Comparison of ENCODE assay signal across 8 cellular contexts in genomic region chr4:173252024-173252935, GRCh38.
DNase-seq lines count a peak whose midpoint lies in the region; ATAC-seq and TF ChIP-seq lines count a peak whose summit lies in the region.

No MANE protein-coding gene starts in this region.

- H3K27me3 Mint-ChIP-seq in central memory CD8-positive, alpha-beta T cell, result no peaks in the 10 kb centered on the region
- H3K27me3 Mint-ChIP-seq in H9 (ENCODE audit: low read depth), result no peaks in the 10 kb centered on the region

- H3K56ac ChIP-seq in H9 (ENCODE audit: insufficient read length, low read depth, low read length), result no peak overlapping the region

- no peak overlapping the region for H3T11ph ChIP-seq in H9 (ENCODE audit: low read length)

- H3K79me2 ChIP-seq in H9 (ENCODE audit: insufficient read depth, low read length), result peaks cover 7% of the 10 kb centered on the region; the same call in 1 of the 2 replicates

- ATAC-seq in GM19438 (IDR thresholded peaks at IDR 0.05; ENCODE audit: low read depth, unreplicated experiment), result peak; percentile 91
- ATAC-seq in HG03342 (IDR thresholded peaks at IDR 0.05; ENCODE audit: unreplicated experiment), result peak; percentile 99
- ATAC-seq in central memory CD8-positive, alpha-beta T cell (replicated peaks; ENCODE audit: extremely low read depth, poor library complexity, severe bottlenecking), result no peak
- ATAC-seq in mucosa of descending colon, result peak; percentile 98

- H3K4me3 Mint-ChIP-seq in central memory CD8-positive, alpha-beta T cell, result no peak overlapping the region
- no peak overlapping the region for H3K4me3 Mint-ChIP-seq in H9

- H4K8ac ChIP-seq in H9 (replicated peaks; ENCODE audit: insufficient read length, low read depth, low read length), result no peak overlapping the region

- H4K91ac ChIP-seq in H9 (ENCODE audit: insufficient read length, low read depth, low read length), result no peak overlapping the region

- no peak overlapping the region for H2BK15ac ChIP-seq in H9 (ENCODE audit: low read depth, low read length)

- H3K23ac ChIP-seq in H9 (ENCODE audit: insufficient read length, low read depth, low read length), result no peak overlapping the region

- H2AK5ac ChIP-seq in H9 (ENCODE audit: insufficient read length, low read length), result no peak overlapping the region

- no peaks in the 10 kb centered on the region for H4K20me1 ChIP-seq in H9 (ENCODE audit: control insufficient read depth, insufficient read depth, insufficient read length)

- peaks cover 18% of the 10 kb centered on the region for H3K4me1 Mint-ChIP-seq in central memory CD8-positive, alpha-beta T cell
- H3K4me1 Mint-ChIP-seq in H9, result peaks cover 42 to 56% of the 10 kb centered on the region in 2 experiments

- no peaks in the 10 kb centered on the region for H3K4me1 ChIP-seq in mucosa of descending colon (ENCODE audit: low read depth)
- H3K4me1 ChIP-seq in H9 (ENCODE audit: insufficient read depth, low read length), result peaks cover 14% of the 10 kb centered on the region; the same call in 1 of the 2 replicates

- no peaks in the 10 kb centered on the region for H3K79me1 ChIP-seq in H9 (ENCODE audit: insufficient read depth, low read depth, low read length, poor library complexity, severe bottlenecking)

- no peaks in the 10 kb centered on the region for H3K23me2 ChIP-seq in H9 (ENCODE audit: insufficient read length, low read depth, low read length, poor library complexity, severe bottlenecking)

- H3K27ac ChIP-seq in H9 (ENCODE audit: insufficient read length, low read depth, low read length), result no peak overlapping the region

- H3K18ac ChIP-seq in H9 (ENCODE audit: insufficient read length, low read depth, low read length), result no peak overlapping the region

- no peak overlapping the region for H2BK20ac ChIP-seq in H9 (ENCODE audit: low read depth, low read length, poor library complexity, severe bottlenecking)

- WGBS in H9 (ENCODE audit: extremely low coverage, insufficient read length, low lambda C conversion rate), result no CpG with 5 or more reads among the region's 6 CpGs

- no peak overlapping the region for H2BK120ac ChIP-seq in H9 (ENCODE audit: low read depth, low read length, poor library complexity, severe bottlenecking)

- no peak overlapping the region for H2AFZ ChIP-seq in H9 (ENCODE audit: low read length)

- no peak overlapping the region for H3K9ac ChIP-seq in H9 (ENCODE audit: extremely low read depth, insufficient read length, low read length)

- no peak overlapping the region for H2BK12ac ChIP-seq in H9 (ENCODE audit: insufficient read length, low read depth, low read length)

- H3K4me3 ChIP-seq in mucosa of descending colon, result no peak overlapping the region

- H3K9me3 Mint-ChIP-seq in central memory CD8-positive, alpha-beta T cell, result no peaks in the 10 kb centered on the region
- H3K9me3 Mint-ChIP-seq in H9, result no peaks in the 10 kb centered on the region

- no peak overlapping the region for H3K14ac ChIP-seq in H9 (ENCODE audit: insufficient read depth, low read length)

- DNase-seq in DMS153 (lab: John Stamatoyannopoulos, UW), result peak; percentile 92
- DNase-seq in NCI-H526 treated with DMSO at 0.1 percent for 48 hours (lab: John Stamatoyannopoulos, UW), result peak; percentile 4
- DNase-seq in central memory CD8-positive, alpha-beta T cell (ENCODE audit: low spot score in 2 of 2), result no peak
- DNase-seq in mucosa of descending colon, result peak in 1 of 3 donors; percentile 35
- no peak for DNase-seq in H9
- no peak for DNase-seq in NCI-H2227 (lab: John Stamatoyannopoulos, UW; ENCODE audit: unreplicated experiment)

- peaks cover 1% of the 10 kb centered on the region for H3K36me3 Mint-ChIP-seq in central memory CD8-positive, alpha-beta T cell (ENCODE audit: insufficient read depth)
- peaks cover 6 to 18% (median 10%) of the 10 kb centered on the region in 3 experiments; a peak in 6 of 7 replicates for H3K36me3 Mint-ChIP-seq in H9 (ENCODE audit: insufficient read depth in 1 of 3, low read depth in 3 of 3)

- no peaks in the 10 kb centered on the region for H3K36me3 ChIP-seq in mucosa of descending colon (ENCODE audit: low read depth)

- no peak overlapping the region for H4K5ac ChIP-seq in H9 (ENCODE audit: insufficient read length, low read depth, low read length)

- H3K27me3 ChIP-seq in H9 (ENCODE audit: insufficient read depth, low read length), result no peaks in the 10 kb centered on the region

- H3K4ac ChIP-seq in H9 (ENCODE audit: low read depth, low read length), result no peak overlapping the region

- intact Hi-C loops in mucosa of descending colon (cut with DNase I, micrococcal nuclease), result loop anchor here in 1 of 2 donors (10.0 kb wide), 1 partner anchor 237 kb away; no protein-coding TSS in a partner anchor

- no peak for TF ChIP-seq CTCF in mucosa of descending colon (IDR thresholded peaks at IDR 0.05)
- TF ChIP-seq CTCF in H9 (conservative IDR thresholded peaks at IDR 0.05), result no peak

- H3K9me3 ChIP-seq in mucosa of descending colon, result no peaks in the 10 kb centered on the region
- H3K9me3 ChIP-seq in H9 (ENCODE audit: control insufficient read depth, low read depth, low read length), result no peaks in the 10 kb centered on the region

- H3K4me2 ChIP-seq in H9 (ENCODE audit: insufficient read depth, insufficient read length, low read length), result no peak overlapping the region

- H2BK5ac ChIP-seq in H9 (ENCODE audit: insufficient read length, low read length), result no peak overlapping the region

- H3K27ac Mint-ChIP-seq in central memory CD8-positive, alpha-beta T cell (ENCODE audit: low read depth), result peak overlapping the region; percentile 6
- no peak overlapping the region; a peak in 1 of 7 replicates for H3K27ac Mint-ChIP-seq in H9

Comparison
In these comparisons a context has a peak if more than half of its experiments do, and no peak if none do; other contexts are left out.
1. DNase-seq: peak in DMS153 (single experiment) and NCI-H526 treated with DMSO at 0.1 percent for 48 hours (single experiment); none in central memory CD8-positive, alpha-beta T cell (0 of 2), H9 (single experiment) and NCI-H2227 (single experiment).